Comparison of ENCODE assay signal across 10 cellular contexts in genomic region chr9:111280795-111281194, GRCh38. TPM values are rescaled to one million over a fixed set of nuclear protein-coding genes. Genes with fewer than 3 reads are reported as not detected.
"Had no signal": no experiment of that assay in that cellular context is flagged by ENCODE, and none has a peak within 500 bp of the region (broad histone marks: within the 10 kb centered on the region; RNA-seq: fewer than 3 reads in every experiment).

No MANE protein-coding gene starts in this region.

RNA-seq across cellular contexts. Expression of gene OR2K2, which starts 49.2 kb away (rescaled TPM):
- total RNA-seq: OCI-LY7, PC-9, Peyer's patch, Right ventricle myocardium inferior, Right ventricle myocardium superior, RPMI7951, SJCRH30, SJSA1, SK-MEL-5, T-cell had no signal
